In genomic region chr4:40295030-40295429, GRCh38 we compare ENCODE assay signal across 6 cellular contexts. TPM values are rescaled to one million over a fixed set of nuclear protein-coding genes. Genes with fewer than 3 reads are reported as not detected.
"Had no signal": no experiment of that assay in that cellular context is flagged by ENCODE, and none has a peak within 500 bp of the region (broad histone marks: within the 10 kb centered on the region; RNA-seq: fewer than 3 reads in every experiment).

No MANE protein-coding gene starts in this region.

RNA-seq across cellular contexts. Expression of gene CHRNA9, which starts 40.1 kb away (rescaled TPM):
- total RNA-seq: HepG2, HT-29, IMR-90, OCI-LY7, PC-3, SK-MEL-5 had no signal
- polyA plus RNA-seq: HepG2, IMR-90 had no signal
